ENCODE assay signal across 1 cellular context in the genomic region with DNA sequence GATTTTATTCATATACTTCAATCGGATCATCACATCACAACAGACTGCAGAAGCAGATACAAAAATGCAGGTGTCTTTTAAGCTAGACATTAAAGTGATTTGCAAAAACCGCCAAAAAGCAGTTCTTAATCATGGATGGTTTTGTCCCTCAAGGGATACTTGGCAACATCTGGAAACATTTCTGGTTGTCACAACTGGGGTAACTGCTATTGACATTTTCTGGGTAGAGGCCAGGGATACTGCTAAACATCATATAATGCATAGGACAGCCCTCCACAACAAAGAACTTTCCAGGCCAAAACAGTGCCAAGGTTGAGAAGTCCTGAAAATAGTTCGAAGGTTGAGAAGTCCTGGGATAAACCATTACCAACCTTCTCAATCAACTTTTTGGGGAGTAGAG.
TF ChIP-seq lines count a peak whose summit lies in the region.

No MANE protein-coding gene starts in this region.

TF ChIP-seq in HCT116, 20 proteins besides CTCF, POLR2A, EP300 and RAD21:
- TF ChIP-seq JUND (IDR thresholded peaks at IDR 0.05) (no peak), ZFX (IDR thresholded peaks at IDR 0.05) (no peak)
TF ChIP-seq in HCT116: peak in this region for 0.
